In genomic region chr11:16859651-16860050, GRCh38 we compare ENCODE assay signal across 22 cellular contexts.
DNase-seq lines count a peak whose midpoint lies in the region; ATAC-seq and TF ChIP-seq lines count a peak whose summit lies in the region.
"Had no signal": no experiment of that assay in that cellular context is flagged by ENCODE, and none has a peak within 500 bp of the region (broad histone marks: within the 10 kb centered on the region; RNA-seq: fewer than 3 reads in every experiment).

No MANE protein-coding gene starts in this region.

- H3K27me3 ChIP-seq in breast epithelium, result no peaks in the 10 kb centered on the region
- H3K27me3 ChIP-seq: BLaER1 treated with 17β-estradiol and CSF1 and Interleukin-3, amounts not matched to agents 10 nM and 100 nM had no signal

- peak overlapping the region; percentile 11 to 43 for H3K27ac ChIP-seq in breast epithelium
- H3K27ac ChIP-seq: BLaER1 treated with 17β-estradiol and CSF1 and Interleukin-3, amounts not matched to agents 10 nM and 100 nM had no signal

- DNase-seq in breast epithelium (ENCODE audit: low spot score in 2 of 2) (no peak), MCF 10A (ENCODE audit: unreplicated experiment) (no peak), NCI-H345 treated with DMSO at 0.1 percent for 48 hours (lab: John Stamatoyannopoulos, UW; ENCODE audit: unreplicated experiment) (peak; percentile 24), COLO829 (ENCODE audit: low spot score) (no peak), COR-L47 (lab: John Stamatoyannopoulos, UW) (no peak), mesothelial cell of epicardium (ENCODE audit: low spot score in 2 of 2, unreplicated experiment in 2 of 2) (no peak)
- DNase-seq in central memory CD4-positive, alpha-beta T cell, result no peak
- DNase-seq: 8988T; CD4-positive, alpha-beta memory T cell; DMS53; GF-D8; NCI-H1092 treated with DMSO at 0.1 percent for 48 hours; NCI-H187; NCI-H510A treated with DMSO at 0.1 percent for 48 hours; NCI-H82; SIG-M5; SK-N-SH had no signal

- H3K36me3 ChIP-seq in breast epithelium, result no peaks in the 10 kb centered on the region
- H3K36me3 ChIP-seq: BLaER1 treated with 17β-estradiol and CSF1 and Interleukin-3, amounts not matched to agents 10 nM and 100 nM had no signal

- BruUV-seq in MCF 10A (replicated peaks; lab: Mats Ljungman, UMichigan), result no TSS peak

- H3K9me3 ChIP-seq in breast epithelium, result no peaks in the 10 kb centered on the region
- H3K9me3 ChIP-seq: BLaER1 treated with 17β-estradiol and CSF1 and Interleukin-3, amounts not matched to agents 10 nM and 100 nM; SK-N-SH had no signal

- H3K27me3 Mint-ChIP-seq in MCF 10A (ENCODE audit: insufficient read depth, unreplicated experiment), result no peaks in the 10 kb centered on the region
- H3K27me3 Mint-ChIP-seq in mesothelial cell of epicardium (ENCODE audit: low read depth), result no peaks in the 10 kb centered on the region

- intact Hi-C loops in breast epithelium (cut with DNase I; ENCODE audit: low total_unique reads), result no loop called here
- intact Hi-C loops in MCF 10A (cut with micrococcal nuclease), result no loop called here

- no peaks in the 10 kb centered on the region for H3K9me3 Mint-ChIP-seq in MCF 10A (ENCODE audit: unreplicated experiment)
- H3K9me3 Mint-ChIP-seq in mesothelial cell of epicardium, result no peaks in the 10 kb centered on the region
- H3K9me3 Mint-ChIP-seq: CD4-positive, alpha-beta memory T cell had no signal

- H3K4me3 ChIP-seq in breast epithelium, result no peak overlapping the region
- H3K4me3 ChIP-seq: BLaER1 treated with 17β-estradiol and CSF1 and Interleukin-3, amounts not matched to agents 10 nM and 100 nM; K562 had no signal

- CTCF ChIA-PET in MCF 10A (lab: Yijun Ruan, JAX), result interaction anchor here (0.6 to 0.8 kb wide), 5 partner anchors 23 to 529 kb away, joined by 3 to 4 read pairs (median 3); no protein-coding TSS in a partner anchor

- peaks cover 0 to 8% of the 10 kb centered on the region in 2 donors for H3K4me1 ChIP-seq in breast epithelium

- peak; percentile 43 for ATAC-seq in esophagus mucosa
- ATAC-seq: HCT116, K562, Panc1 had no signal

- H3K4me1 Mint-ChIP-seq in MCF 10A (ENCODE audit: insufficient read depth, unreplicated experiment), result no peaks in the 10 kb centered on the region
- peaks cover 35% of the 10 kb centered on the region for H3K4me1 Mint-ChIP-seq in mesothelial cell of epicardium
- H3K4me1 Mint-ChIP-seq: CD4-positive, alpha-beta memory T cell had no signal

- H3K4me3 Mint-ChIP-seq in MCF 10A (ENCODE audit: unreplicated experiment), result no peak overlapping the region
- H3K4me3 Mint-ChIP-seq in mesothelial cell of epicardium, result no peak overlapping the region

- TF ChIP-seq POLR2A in breast epithelium (IDR thresholded peaks at IDR 0.05), result no peak

- TF ChIP-seq CTCF in breast epithelium (IDR thresholded peaks at IDR 0.05), result no peak
- TF ChIP-seq CTCF in MCF 10A (IDR thresholded peaks at IDR 0.05; ENCODE audit: unreplicated experiment), result no peak
- no peak for TF ChIP-seq CTCF in mesothelial cell of epicardium (IDR thresholded peaks at IDR 0.05; ENCODE audit: unreplicated experiment)

- POLR2A ChIA-PET in MCF 10A (lab: Yijun Ruan, JAX), result no interaction called here

- no peak overlapping the region for H3K27ac Mint-ChIP-seq in MCF 10A (ENCODE audit: low read depth, unreplicated experiment)
- H3K27ac Mint-ChIP-seq in mesothelial cell of epicardium, result no peak overlapping the region
- H3K27ac Mint-ChIP-seq: CD4-positive, alpha-beta memory T cell had no signal

- H3K36me3 Mint-ChIP-seq in MCF 10A (ENCODE audit: insufficient read depth, unreplicated experiment) (no peaks in the 10 kb centered on the region), mesothelial cell of epicardium (peaks cover under 1% of the 10 kb centered on the region)
